In the genomic region with DNA sequence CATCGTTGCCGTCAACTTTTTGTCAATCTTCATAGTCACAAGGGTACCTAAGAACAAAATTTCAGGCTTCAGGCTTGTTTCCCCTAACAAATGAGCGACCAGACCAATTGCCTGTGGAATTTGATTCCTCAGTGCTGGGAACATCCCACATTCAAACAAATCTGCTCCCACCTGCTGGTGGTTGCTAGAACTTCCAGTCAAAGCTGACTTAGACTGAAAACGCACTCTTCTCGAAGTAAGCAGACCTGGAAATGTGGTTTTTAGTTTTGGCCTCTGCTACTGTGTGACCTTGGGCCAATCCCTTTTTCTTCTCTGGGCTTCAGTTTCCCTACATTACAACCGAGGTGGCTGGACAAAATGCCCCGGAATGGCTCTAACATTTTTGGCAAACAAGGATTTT, we compare ENCODE assay signal across 9 cellular contexts. TPM values are rescaled to one million over a fixed set of nuclear protein-coding genes. Genes with fewer than 3 reads are reported as not detected.
DNase-seq lines count a peak whose midpoint lies in the region; ATAC-seq, FAIRE-seq and TF ChIP-seq lines count a peak whose summit lies in the region.
"Had no signal": no experiment of that assay in that cellular context is flagged by ENCODE, and none has a peak within 500 bp of the region (broad histone marks: within the 10 kb centered on the region; RNA-seq: fewer than 3 reads in every experiment).

No MANE protein-coding gene starts in this region.

- no peaks in the 10 kb centered on the region for H3K36me3 Mint-ChIP-seq in HFFc6 (ENCODE audit: low read depth)

- H3K9ac ChIP-seq in OCI-LY1 (ENCODE audit: low read length), result no peak overlapping the region

- no peaks in the 10 kb centered on the region for H4K20me1 ChIP-seq in OCI-LY1 (ENCODE audit: insufficient read depth, low read length)

- H3K4me3 Mint-ChIP-seq in HFFc6, result no peak overlapping the region

- TF ChIP-seq CTCF in HFFc6 (IDR thresholded peaks at IDR 0.05) (peak; percentile 75), OCI-LY1 (IDR thresholded peaks at IDR 0.05; ENCODE audit: low read length) (peak; percentile 44; the same call in 1 of the 2 replicates), pancreas (IDR thresholded peaks at IDR 0.05) (peak; percentile 23 to 47 (median 42))

- H3K9me3 ChIP-seq in OCI-LY1 (ENCODE audit: low read length) (no peaks in the 10 kb centered on the region), pancreas (no peaks in the 10 kb centered on the region)

- no peak overlapping the region for H2AFZ ChIP-seq in OCI-LY1 (ENCODE audit: low read length)

- no peaks in the 10 kb centered on the region for H3F3A ChIP-seq in OCI-LY1 (ENCODE audit: insufficient read depth, low read length)

- no peak overlapping the region for H3K27ac Mint-ChIP-seq in HFFc6

- intact Hi-C loops in pancreas (cut with DNase I), result loop anchor here in 1 of 3 donors (5.0 kb wide), 1 partner anchor 884 kb away; no protein-coding TSS in a partner anchor

- no peaks in the 10 kb centered on the region for H3K9me3 Mint-ChIP-seq in HFFc6

- FAIRE-seq in pancreas (lab: Jason Lieb, UNC), result no peak

- no peaks in the 10 kb centered on the region for H3K79me2 ChIP-seq in OCI-LY1 (ENCODE audit: insufficient read depth, low read length)

- H3K9me2 ChIP-seq in OCI-LY1 (ENCODE audit: low read depth, low read length), result no peaks in the 10 kb centered on the region

- H3K4me1 ChIP-seq in OCI-LY1 (ENCODE audit: insufficient read depth, low read length, severe bottlenecking), result no peaks in the 10 kb centered on the region
- H3K4me1 ChIP-seq in pancreas, result no peaks in the 10 kb centered on the region

- WGBS in pancreas, 2 donors, result 2 to 7% methylated on average over 7 of the region's 7 CpGs

- H3K27ac ChIP-seq in OCI-LY1 (ENCODE audit: low read depth, low read length, poor library complexity, severe bottlenecking) (no peak overlapping the region), pancreas (no peak overlapping the region)

- H3K4me3 ChIP-seq in OCI-LY1 (ENCODE audit: low read depth, low read length, poor library complexity, severe bottlenecking) (no peak overlapping the region), pancreas (no peak overlapping the region)

- H3K4me1 Mint-ChIP-seq in HFFc6 (ENCODE audit: low read depth), result no peaks in the 10 kb centered on the region

- no peak overlapping the region for H3K4me2 ChIP-seq in OCI-LY1 (ENCODE audit: low read length)

- H3K36me3 ChIP-seq in OCI-LY1 (ENCODE audit: insufficient read depth, low read length) (no peaks in the 10 kb centered on the region), pancreas (no peaks in the 10 kb centered on the region)

- peak in 3 of 4 donors; percentile 71 to 80 (median 78) for ATAC-seq in pancreas
- ATAC-seq in HG03432 (IDR thresholded peaks at IDR 0.05; ENCODE audit: unreplicated experiment), result no peak

- H3K27me3 ChIP-seq in OCI-LY1 (ENCODE audit: insufficient read depth, low read length), result no peaks in the 10 kb centered on the region
- H3K27me3 ChIP-seq in pancreas, result peaks cover 0 to 33% (median 8%) of the 10 kb centered on the region in 4 donors

- peak; percentile 44 for DNase-seq in EL
- DNase-seq in HFFc6, result peak; percentile 40
- peak; percentile 23 for DNase-seq in epidermal melanocyte (ENCODE audit: insufficient read length, low spot score)
- DNase-seq in pancreas, result peak in 2 of 6 donors; percentile 16 to 53
- DNase-seq in CD1c-positive myeloid dendritic cell (ENCODE audit: extremely low spot score), result no peak
- no peak for DNase-seq in stimulated activated CD4-positive, alpha-beta T cell treated with anti-CD3 and anti-CD28 coated beads, Interleukin-1b, Interleukin-23, amount 100 ng/mL, for 48 hours

- H3K27me3 Mint-ChIP-seq in HFFc6 (ENCODE audit: insufficient read depth), result peaks cover 15% of the 10 kb centered on the region; the same call in 1 of the 2 replicates

RNA-seq across cellular contexts. Expression of gene GABRQ, which starts 1.8 kb away (rescaled TPM):
- total RNA-seq in HFFc6 (2021; fragmentation: NEBNext Ultra II Directional; extraction: Animal tissue kit (Norgen Biotek cat#: 25700)), result not detected
- total RNA-seq in pancreas, result not detected
- polyA plus RNA-seq in pancreas, result not detected
- total RNA-seq: pulmonary artery endothelial cell had no signal

Comparison
In these comparisons a context has a peak if more than half of its experiments do, and no peak if none do; other contexts are left out.
1. DNase-seq: peak in EL (single experiment), HFFc6 (single experiment) and epidermal melanocyte (single experiment); none in CD1c-positive myeloid dendritic cell (single experiment) and stimulated activated CD4-positive, alpha-beta T cell treated with anti-CD3 and anti-CD28 coated beads, Interleukin-1b, Interleukin-23, amount 100 ng/mL, for 48 hours (single experiment).
2. Peak in every context shown above with its lines, with median percentiles within 50 percentile points of each other: CTCF ChIP-seq.